ENCODE assay signal across 35 cellular contexts in genomic region chr22:22579869-22580604, GRCh38. TPM values are rescaled to one million over a fixed set of nuclear protein-coding genes. Genes with fewer than 3 reads are reported as not detected.
"Had no signal": no experiment of that assay in that cellular context is flagged by ENCODE, and none has a peak within 500 bp of the region (broad histone marks: within the 10 kb centered on the region; RNA-seq: fewer than 3 reads in every experiment).

No MANE protein-coding gene starts in this region.

- DNase-seq: naive B cell; naive thymus-derived CD8-positive, alpha-beta T cell; nephron progenitor cell; nucleus accumbens; pancreas; right lobe of liver; sigmoid colon; small intestine; stimulated activated CD4-positive, alpha-beta T cell treated with anti-CD3 and anti-CD28 coated beads, Interleukin-15, amount 100 ng/mL, for 24 hours; stimulated activated CD4-positive, alpha-beta T cell treated with anti-CD3 and anti-CD28 coated beads, Interleukin-2, amount 100 ng/mL, for 24 hours; stimulated activated CD4-positive, alpha-beta T cell treated with anti-CD3 and anti-CD28 coated beads, Interleukin-2, amount 100 ng/mL, for 48 hours; stimulated activated CD4-positive, alpha-beta T cell treated with anti-CD3 and anti-CD28 coated beads, Interleukin-4, amount 100 ng/mL, for 24 hours; stimulated activated naive B cell treated with anti-CD40 and anti-IgM and Interleukin-4, amounts not matched to agents 10 μg/mL and 1 μg/mL and 100 μg/mL, for 72 hours; stimulated activated naive CD4-positive, alpha-beta T cell treated with Interleukin-2 at 50 U/mL for 16 hours; stomach; thyroid gland; trophoblast cell; uterus had no signal

- H3K9me3 ChIP-seq: neutrophil, pancreas, prostate gland, right lobe of liver, sigmoid colon, stomach, thoracic aorta, thyroid gland, tibial nerve, upper lobe of left lung, uterus had no signal

- H3K4me3 ChIP-seq: pancreas, prostate gland, right lobe of liver, sigmoid colon, stomach, thoracic aorta, thyroid gland, tibial nerve, upper lobe of left lung, uterus had no signal

- ATAC-seq: naive thymus-derived CD8-positive, alpha-beta T cell; natural killer cell treated with Interleukin-12 subunit alpha and Interleukin-12 subunit beta and Interleukin-15 and Interleukin-18, amount 100 ng/mL, for 72 hours; pancreas; right lobe of liver; stimulated activated effector memory CD8-positive, alpha-beta T cell treated with anti-CD3 and anti-CD28 coated beads, Interleukin-12 subunit alpha, Interleukin-12 subunit beta, amount 100 ng/mL, for 72 hours had no signal

- H3K27ac ChIP-seq: neutrophil, pancreas, prostate gland, right lobe of liver, sigmoid colon, stomach, thoracic aorta, thyroid gland, tibial nerve, upper lobe of left lung, uterus had no signal

- H3K36me3 ChIP-seq: neutrophil, pancreas, prostate gland, right lobe of liver, sigmoid colon, stomach, thoracic aorta, thyroid gland, tibial nerve, upper lobe of left lung, uterus had no signal

- H3K27me3 ChIP-seq: pancreas, right lobe of liver, thyroid gland, upper lobe of left lung, uterus had no signal

- FAIRE-seq: pancreas, small intestine had no signal

- H3K4me1 ChIP-seq: pancreas, prostate gland, right lobe of liver, sigmoid colon, stomach, thyroid gland, tibial nerve, upper lobe of left lung, uterus had no signal

RNA-seq across cellular contexts. Expression of gene PRAME, which starts 21.0 kb away (rescaled TPM):
- total RNA-seq: naive thymus-derived CD8-positive, alpha-beta T cell; omental fat pad; osteocyte; posterior vena cava; pulmonary artery endothelial cell; right cardiac atrium; right lobe of liver; skeletal muscle tissue; stomach; subcutaneous adipose tissue; temporal lobe; thoracic aorta; tibial nerve; ureter had no signal
- polyA plus RNA-seq: naive thymus-derived CD8-positive, alpha-beta T cell; pancreas; small intestine; stomach had no signal

RNA-seq across cellular contexts. Expression of gene ZNF280A, which starts 60.0 kb away (rescaled TPM):
- total RNA-seq: naive thymus-derived CD8-positive, alpha-beta T cell; natural killer cell treated with Interleukin-12 subunit alpha and Interleukin-12 subunit beta and Interleukin-15 and Interleukin-18, amount 100 ng/mL, for 72 hours; neural crest cell; omental fat pad; osteocyte; pancreas; posterior vena cava; prostate gland; pulmonary artery endothelial cell; right cardiac atrium; right lobe of liver; sigmoid colon; skeletal muscle tissue; stomach; subcutaneous adipose tissue; temporal lobe; thoracic aorta; thyroid gland; upper lobe of left lung; ureter; uterus had no signal
- polyA plus RNA-seq: naive thymus-derived CD8-positive, alpha-beta T cell; pancreas; right cardiac atrium; sigmoid colon; small intestine; stomach had no signal
